In genomic region chr2:15940661-15941482, GRCh38 we compare ENCODE assay signal across 8 cellular contexts. TPM values are rescaled to one million over a fixed set of nuclear protein-coding genes. Genes with fewer than 3 reads are reported as not detected.
DNase-seq lines count a peak whose midpoint lies in the region; ATAC-seq lines count a peak whose summit lies in the region.

No MANE protein-coding gene starts in this region.

- peak overlapping the region; percentile 60 for H3K4me3 Mint-ChIP-seq in activated T-cell treated with anti-CD3 and anti-CD28 coated beads, Interleukin-2, amount 50 U/mL, for 24 hours

- peaks cover 38% of the 10 kb centered on the region for H3K4me1 Mint-ChIP-seq in activated T-cell treated with anti-CD3 and anti-CD28 coated beads, Interleukin-2, amount 50 U/mL, for 24 hours (ENCODE audit: low read depth)

- no peaks in the 10 kb centered on the region for H3K9me3 Mint-ChIP-seq in activated T-cell treated with anti-CD3 and anti-CD28 coated beads, Interleukin-2, amount 50 U/mL, for 24 hours

- peaks cover 78% of the 10 kb centered on the region for H3K27me3 Mint-ChIP-seq in activated T-cell treated with anti-CD3 and anti-CD28 coated beads, Interleukin-2, amount 50 U/mL, for 24 hours

- H3K36me3 ChIP-seq in subcutaneous abdominal adipose tissue (ENCODE audit: control insufficient read depth in 5 of 5, insufficient read depth in 5 of 5, low read length in 5 of 5), result no peaks in the 10 kb centered on the region

- peaks cover 4 to 49% (median 45%) of the 10 kb centered on the region in 5 donors for H3K4me1 ChIP-seq in subcutaneous abdominal adipose tissue (ENCODE audit: control insufficient read depth in 5 of 5, insufficient read depth in 5 of 5, low read length in 5 of 5)

- ATAC-seq in left colon, result peak; percentile 39

- no peak overlapping the region for H3K27ac Mint-ChIP-seq in activated T-cell treated with anti-CD3 and anti-CD28 coated beads, Interleukin-2, amount 50 U/mL, for 24 hours

- no peaks in the 10 kb centered on the region for H3K36me3 Mint-ChIP-seq in activated T-cell treated with anti-CD3 and anti-CD28 coated beads, Interleukin-2, amount 50 U/mL, for 24 hours (ENCODE audit: low read depth)

- H3K27ac ChIP-seq in angular gyrus (ENCODE audit: low read depth, low read length) (peak overlapping the region; percentile 62), subcutaneous abdominal adipose tissue (ENCODE audit: low read depth, low read length) (no peak overlapping the region)

- H3K9ac ChIP-seq in subcutaneous abdominal adipose tissue (ENCODE audit: low read length in 5 of 5), result no peak overlapping the region

- H3K4me3 ChIP-seq in subcutaneous abdominal adipose tissue (ENCODE audit: low read depth in 1 of 5, low read length in 5 of 5), result peak overlapping the region; percentile 29 to 68 (median 51)

- peak; percentile 39 for DNase-seq in activated T-cell treated with anti-CD3 and anti-CD28 coated beads, Interleukin-2, amount 50 U/mL, for 24 hours
- no peak for DNase-seq in activated T-cell treated with anti-CD3 and anti-CD28 coated beads for 4 hours
- peak in 1 of 2 donors; percentile 12 for DNase-seq in left colon
- no peak for DNase-seq in COLO829 (ENCODE audit: low spot score)
- DNase-seq in RPMI8226, result no peak
- no peak for DNase-seq in HPDE6-E6E7 (ENCODE audit: extremely low spot score)

- peaks cover 16 to 39% (median 24%) of the 10 kb centered on the region in 5 donors for H3K27me3 ChIP-seq in subcutaneous abdominal adipose tissue (ENCODE audit: control insufficient read depth in 5 of 5, insufficient read depth in 4 of 5, low read length in 5 of 5)

- H3K9me3 ChIP-seq in subcutaneous abdominal adipose tissue (ENCODE audit: control insufficient read depth in 5 of 5, low read length in 5 of 5), result no peaks in the 10 kb centered on the region

- intact Hi-C loops in left colon (cut with DNase I, micrococcal nuclease), result no loop called here

RNA-seq across cellular contexts. Expression of gene MYCN, which starts 0.5 kb away (rescaled TPM):
- total RNA-seq in left colon, result 1 to 10 TPM in 1 of 2 donors, under 1 TPM in 1; 0.76 to 2.3 TPM
